10 cellular contexts compared by ENCODE assay signal in genomic region chr17:1029196-1029911, GRCh38. TPM values are rescaled to one million over a fixed set of nuclear protein-coding genes. Genes with fewer than 3 reads are reported as not detected.
DNase-seq lines count a peak whose midpoint lies in the region; ATAC-seq and TF ChIP-seq lines count a peak whose summit lies in the region.
"Had no signal": no experiment of that assay in that cellular context is flagged by ENCODE, and none has a peak within 500 bp of the region (broad histone marks: within the 10 kb centered on the region; RNA-seq: fewer than 3 reads in every experiment).

No MANE protein-coding gene starts in this region.

- no peaks in the 10 kb centered on the region for H3K27me3 ChIP-seq in testis

- TF ChIP-seq POLR2A in testis (IDR thresholded peaks at IDR 0.05): no peak

- TF ChIP-seq CTCF in testis (IDR thresholded peaks at IDR 0.05): no peak

- H3K27ac Mint-ChIP-seq in stimulated activated naive B cell treated with anti-CD40 and anti-IgM and Interleukin-4, amounts not matched to agents 10 μg/mL and 1 μg/mL and 100 μg/mL, for 72 hours: no peak overlapping the region

- no peaks in the 10 kb centered on the region for H3K9me3 Mint-ChIP-seq in stimulated activated naive B cell treated with anti-CD40 and anti-IgM and Interleukin-4, amounts not matched to agents 10 μg/mL and 1 μg/mL and 100 μg/mL, for 72 hours

- no peak overlapping the region for H3K4me3 ChIP-seq in testis

- peaks cover 19% of the 10 kb centered on the region for H3K4me1 ChIP-seq in testis

- no peaks in the 10 kb centered on the region for H3K36me3 ChIP-seq in testis (ENCODE audit: low read depth, missing control alignments)

- H3K27ac ChIP-seq in cingulate gyrus (ENCODE audit: low read depth, low read length) (peak overlapping the region; percentile 77), testis (peak overlapping the region in 1 of 2 donors; percentile 47)

- no peaks in the 10 kb centered on the region for H3K27me3 Mint-ChIP-seq in stimulated activated naive B cell treated with anti-CD40 and anti-IgM and Interleukin-4, amounts not matched to agents 10 μg/mL and 1 μg/mL and 100 μg/mL, for 72 hours

- H3K4me3 Mint-ChIP-seq in stimulated activated naive B cell treated with anti-CD40 and anti-IgM and Interleukin-4, amounts not matched to agents 10 μg/mL and 1 μg/mL and 100 μg/mL, for 72 hours: no peak overlapping the region

- intact Hi-C loops in testis (cut with DNase I; ENCODE audit: low total_unique reads): no loop called here

- 82 to 86% methylated on average over 28 of the region's 28 CpGs for WGBS in testis, 2 donors

- no peak for ATAC-seq in GM18511 (IDR thresholded peaks at IDR 0.05; ENCODE audit: unreplicated experiment)
- no peak for ATAC-seq in GM21390 (IDR thresholded peaks at IDR 0.05; ENCODE audit: unreplicated experiment)
- ATAC-seq in stimulated activated naive B cell treated with anti-CD40 and anti-IgM and Interleukin-4, amounts not matched to agents 10 μg/mL and 1 μg/mL and 100 μg/mL, for 72 hours (replicated peaks): no peak

- peaks cover 16 to 19% of the 10 kb centered on the region in 2 donors for H3K36me3 Mint-ChIP-seq in stimulated activated naive B cell treated with anti-CD40 and anti-IgM and Interleukin-4, amounts not matched to agents 10 μg/mL and 1 μg/mL and 100 μg/mL, for 72 hours

- peaks cover 12 to 24% of the 10 kb centered on the region in 2 donors for H3K4me1 Mint-ChIP-seq in stimulated activated naive B cell treated with anti-CD40 and anti-IgM and Interleukin-4, amounts not matched to agents 10 μg/mL and 1 μg/mL and 100 μg/mL, for 72 hours

- no peaks in the 10 kb centered on the region for H3K9me3 ChIP-seq in testis

- DNase-seq in HS-5 (ENCODE audit: low read depth) (peak; percentile 2), kidney glomerular epithelial cell (lab: John Stamatoyannopoulos, UW) (peak; percentile 60), testis (peak; percentile 63), NCI-H2081 treated with DMSO at 0.1 percent for 48 hours (lab: John Stamatoyannopoulos, UW) (no peak)
- no peak for DNase-seq in stimulated activated naive B cell treated with anti-CD40 and anti-IgM and Interleukin-4, amounts not matched to agents 10 μg/mL and 1 μg/mL and 100 μg/mL, for 72 hours
- DNase-seq: activated CD4-positive, alpha-beta T cell treated with anti-CD3 and anti-CD28 coated beads for 4 hours; amniotic stem cell had no signal

RNA-seq across cellular contexts. Expression of gene TIMM22, which starts 32.4 kb away (rescaled TPM):
- total RNA-seq in testis: 10 to 100 TPM; 18.3 to 19.1 TPM
- polyA plus RNA-seq in testis (ENCODE audit: insufficient read depth, low read depth, low replicate concordance): 18.2 TPM

RNA-seq across cellular contexts. Expression of gene NXN, which starts 49.8 kb away (rescaled TPM):
- 10 to 100 TPM; 22.9 to 26.0 TPM for total RNA-seq in testis
- polyA plus RNA-seq in testis (ENCODE audit: insufficient read depth, low read depth, low replicate concordance): 23.0 TPM

Comparison
In these comparisons a context has a peak if more than half of its experiments do, and no peak if none do; other contexts are left out.
1. DNase-seq: peak in HS-5 (single experiment), kidney glomerular epithelial cell (single experiment) and testis (single experiment); none in stimulated activated naive B cell treated with anti-CD40 and anti-IgM and Interleukin-4, amounts not matched to agents 10 μg/mL and 1 μg/mL and 100 μg/mL, for 72 hours (single experiment) and NCI-H2081 treated with DMSO at 0.1 percent for 48 hours (single experiment).